In the genomic region with DNA sequence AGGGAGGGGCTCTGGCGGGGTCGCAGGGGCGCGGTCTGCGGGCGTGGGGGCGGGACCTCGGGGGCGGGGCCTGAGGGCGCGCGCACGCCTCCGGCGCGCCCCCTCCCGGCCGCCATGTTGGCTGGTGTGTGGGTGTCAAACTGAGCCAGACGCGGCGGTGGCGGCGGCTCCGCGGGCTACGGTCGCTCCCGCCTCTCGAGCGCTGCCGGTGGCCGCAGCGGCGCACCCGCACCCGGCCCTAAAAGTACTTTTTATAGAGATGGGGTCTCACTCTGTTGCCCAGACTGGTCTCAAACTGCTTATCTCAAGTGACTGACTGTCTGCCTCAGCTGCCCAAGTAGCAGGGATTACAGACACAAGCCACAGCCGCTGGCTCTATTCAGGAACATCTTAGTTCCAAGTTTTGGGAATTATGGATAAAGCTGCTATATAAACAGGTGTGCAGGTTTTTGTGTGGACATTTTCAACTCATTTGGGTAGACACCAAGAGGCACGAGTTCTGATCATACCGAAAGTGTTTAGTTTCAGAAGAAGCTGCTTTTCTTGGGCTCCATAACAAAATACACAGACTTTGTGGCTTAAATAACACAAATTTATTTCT, we compare ENCODE assay signal across 8 cellular contexts. TPM values are rescaled to one million over a fixed set of nuclear protein-coding genes. Genes with fewer than 3 reads are reported as not detected.
DNase-seq lines count a peak whose midpoint lies in the region; ATAC-seq and TF ChIP-seq lines count a peak whose summit lies in the region.
"Not testable (repeated sequence)": the region's sequence is repeated elsewhere in the genome, so short reads cannot be mapped to it uniquely, and the experiment has no call there.

No MANE protein-coding gene starts in this region.

- DNase-seq in CD8-positive, alpha-beta T cell = peak; percentile 44 to 61 (median 45)
- not testable (repeated sequence) for DNase-seq in SK-N-MC (ENCODE audit: low read depth, low spot score); fibroblast of pulmonary artery (ENCODE audit: low read depth)
- peak; percentile 65 for DNase-seq in activated naive CD4-positive, alpha-beta T cell treated with Interleukin-2 at 50 U/mL for 16 hours
- peak; percentile 63 for DNase-seq in naive B cell
- peak; percentile 41 to 43 for DNase-seq in stimulated activated CD4-positive, alpha-beta T cell treated with anti-CD3 and anti-CD28 coated beads, Interleukin-4, amount 100 ng/mL, for 48 hours (ENCODE audit: low read depth in 2 of 2)

- not testable (repeated sequence) for H3K27me3 Mint-ChIP-seq in CD8-positive, alpha-beta T cell (ENCODE audit: low read depth); naive B cell

- not testable (repeated sequence) for TF ChIP-seq CTCF in CD8-positive, alpha-beta T cell (IDR thresholded peaks at IDR 0.05); fibroblast of pulmonary artery (IDR thresholded peaks at IDR 0.05; ENCODE audit: low read length, missing control alignments)

- H3K36me3 Mint-ChIP-seq in CD8-positive, alpha-beta T cell; naive B cell: not testable (repeated sequence)

- peak; percentile 59 for ATAC-seq in CD8-positive, alpha-beta T cell
- ATAC-seq in GM19467 (IDR thresholded peaks at IDR 0.05; ENCODE audit: unreplicated experiment) (peak; percentile 63), HG03159 (IDR thresholded peaks at IDR 0.05; ENCODE audit: unreplicated experiment) (peak; percentile 47), naive B cell (ENCODE audit: low read depth in 2 of 2) (peak; percentile 72 to 75)

- intact Hi-C loops in CD8-positive, alpha-beta T cell (cut with DNase I, micrococcal nuclease) = not testable (repeated sequence)

- CTCF ChIA-PET in CD8-positive, alpha-beta T cell (lab: Charles Lee) = not testable (repeated sequence)

- H3K27ac ChIP-seq in CD8-positive, alpha-beta T cell (ENCODE audit: low read depth, low read length) = not testable (repeated sequence)
- H3K27ac ChIP-seq in SK-N-MC = peak overlapping the region; percentile 36; the same call in 1 of the 2 replicates

- peak overlapping the region; percentile 60 for H3K4me3 ChIP-seq in CD8-positive, alpha-beta T cell (ENCODE audit: low read depth, low read length)
- H3K4me3 ChIP-seq in SK-N-MC (peak overlapping the region; percentile 67), fibroblast of pulmonary artery (replicated peaks; ENCODE audit: low read depth, low read length) (peak overlapping the region; percentile 46)

- not testable (repeated sequence) for H3K4me1 Mint-ChIP-seq in CD8-positive, alpha-beta T cell (ENCODE audit: low read depth); naive B cell

- H3K36me3 ChIP-seq in CD8-positive, alpha-beta T cell (ENCODE audit: insufficient read depth, low read length); SK-N-MC (ENCODE audit: insufficient read depth, low read length): not testable (repeated sequence)

- H3K9ac ChIP-seq in SK-N-MC (ENCODE audit: insufficient read length) = not testable (repeated sequence)

- not testable (repeated sequence) for H3K4me1 ChIP-seq in CD8-positive, alpha-beta T cell (ENCODE audit: insufficient read depth, low read length)

- peak overlapping the region; percentile 82 for H3K4me3 Mint-ChIP-seq in CD8-positive, alpha-beta T cell
- peak overlapping the region; percentile 74 to 90 (median 82) for H3K4me3 Mint-ChIP-seq in naive B cell

- H3K27me3 ChIP-seq in CD8-positive, alpha-beta T cell (ENCODE audit: insufficient read depth, low read length) = not testable (repeated sequence)

- peak overlapping the region; percentile 67 for H3K27ac Mint-ChIP-seq in CD8-positive, alpha-beta T cell
- H3K27ac Mint-ChIP-seq in naive B cell = peak overlapping the region in 5 of 6 donors; percentile 44 to 95 (median 91)

- H3K9me3 ChIP-seq in CD8-positive, alpha-beta T cell (ENCODE audit: low read length); SK-N-MC (ENCODE audit: low read depth, low read length): not testable (repeated sequence)

- H3K9me3 Mint-ChIP-seq in CD8-positive, alpha-beta T cell; naive B cell: not testable (repeated sequence)

- POLR2A ChIA-PET in CD8-positive, alpha-beta T cell (lab: Charles Lee) = not testable (repeated sequence)

RNA-seq across cellular contexts. Expression of gene GRAPL, which starts 16.2 kb away (rescaled TPM):
- total RNA-seq in CD8-positive, alpha-beta T cell = 10 to 100 TPM; 15.7 to 18.7 TPM
- 1 to 10 TPM in 5 of 6 donors, not detected in 1; 3.5 to 7.2 (median 4.4) TPM for polyA plus RNA-seq in naive B cell (ENCODE audit: low read depth in 6 of 6)
